ENCODE assay signal across 1 cellular context in the genomic region with DNA sequence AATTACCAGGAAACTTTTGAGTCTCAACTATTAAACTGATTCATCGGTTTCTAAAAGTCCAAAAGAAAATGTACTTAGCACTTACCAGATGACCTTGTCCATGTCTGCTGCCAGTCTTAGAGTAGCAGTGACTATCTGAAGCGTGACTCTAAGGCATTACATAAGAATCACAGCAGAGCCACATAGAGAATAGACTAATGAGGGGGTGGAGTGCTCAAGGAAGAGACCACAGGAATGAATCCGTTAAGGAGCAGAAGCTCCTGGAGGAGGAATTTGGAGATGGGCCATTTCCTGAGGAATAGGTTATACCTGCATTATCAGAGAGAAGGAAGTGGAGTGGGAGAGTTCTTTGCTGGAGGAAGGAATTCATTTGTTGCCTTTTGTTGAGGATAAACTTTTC.
TF ChIP-seq lines count a peak whose summit lies in the region.

No MANE protein-coding gene starts in this region.

TF ChIP-seq in H1, 55 proteins besides CTCF, POLR2A, EP300 and RAD21:
- no peak for TF ChIP-seq SP2 (IDR thresholded peaks at IDR 0.05; ENCODE audit: low read length)
- no peak for TF ChIP-seq ZNF274 (IDR thresholded peaks at IDR 0.05; ENCODE audit: borderline replicate concordance, extremely low read depth, low read length)
- peak; percentile 60; the same call in 1 of the 2 replicates for TF ChIP-seq EGR1 (IDR thresholded peaks at IDR 0.05; ENCODE audit: borderline replicate concordance, low read depth, low read length)
- TF ChIP-seq CREB1 (IDR thresholded peaks at IDR 0.05) = no peak
TF ChIP-seq in H1: peak in this region for 1.
